ENCODE assay signal across 8 cellular contexts in genomic region chr5:142924135-142924883, GRCh38.
DNase-seq lines count a peak whose midpoint lies in the region; ATAC-seq, FAIRE-seq and TF ChIP-seq lines count a peak whose summit lies in the region.

No MANE protein-coding gene starts in this region.

- POLR2A ChIA-PET in A549 (lab: Yijun Ruan, JAX), result no interaction called here

- TF ChIP-seq CTCF in A549 (IDR thresholded peaks at IDR 0.05), result peak; percentile 40
- TF ChIP-seq CTCF in choroid plexus epithelial cell (conservative IDR thresholded peaks at IDR 0.05; ENCODE audit: low read depth, low read length), result peak; percentile 56

- no peaks in the 10 kb centered on the region for H3K9me3 ChIP-seq in A549

- 100% methylated on average over 1 of the region's 1 CpG for WGBS in A549 (ENCODE audit: missing lambda C conversion rate)

- no peak overlapping the region for H3K4me3 ChIP-seq in A549
- no peak overlapping the region for H3K4me3 ChIP-seq in choroid plexus epithelial cell (ENCODE audit: low read depth, low read length)

- DNase-seq in A549 (ENCODE audit: low read depth in 1 of 2, low spot score in 1 of 2), result peak; percentile 13 to 60
- peak; percentile 27 for DNase-seq in EH (ENCODE audit: low read depth)
- peak; percentile 17 for DNase-seq in NCI-H524 treated with DMSO at 0.1 percent for 48 hours (lab: John Stamatoyannopoulos, UW)
- peak; percentile 60 for DNase-seq in choroid plexus epithelial cell (ENCODE audit: low read depth)
- DNase-seq in iPS-NIHi7 (ENCODE audit: extremely low spot score), result no peak
- DNase-seq in iPS-NIHi11 (ENCODE audit: low spot score), result no peak
- no peak for DNase-seq in NCI-H226
- no peak for DNase-seq in amygdala (lab: John Stamatoyannopoulos, UW)

- no peak for FAIRE-seq in A549 (lab: Jason Lieb, UNC)

- peak; percentile 62 to 77 for TF ChIP-seq RAD21 in A549 (conservative IDR thresholded peaks at IDR 0.05 in 1 of 2, IDR thresholded peaks at IDR 0.05 in 1 of 2)

- no peak overlapping the region for H3K4me2 ChIP-seq in A549

- peaks cover 58% of the 10 kb centered on the region for H3K4me1 ChIP-seq in A549

- peak overlapping the region in 1 of 2 experiments; percentile 30; a peak in 3 of 6 replicates for H3K27ac ChIP-seq in A549

- peak in 1 of 2 experiments; percentile 62; a peak in 2 of 6 replicates for ATAC-seq in A549

- no peak for TF ChIP-seq POLR2A in A549 (IDR thresholded peaks at IDR 0.05; ENCODE audit: low read length)

- TF ChIP-seq EP300 in A549 (IDR thresholded peaks at IDR 0.05), result no peak

- CTCF ChIA-PET in A549 (lab: Yijun Ruan, JAX), result interaction anchor here (0.7 to 3.9 kb wide), 8 partner anchors 10 to 1218 kb away, joined by 3 to 18 read pairs (median 3); partner anchors contain the start of gene NR3C1

TF ChIP-seq in A549, 52 proteins besides CTCF, POLR2A, EP300 and RAD21:
- peak; percentile 57; the same call in 2 of the 3 replicates for TF ChIP-seq SMC3 (IDR thresholded peaks at IDR 0.05)
- no peak for TF ChIP-seq RFX5 (IDR thresholded peaks at IDR 0.05)

Comparison
In these comparisons a context has a peak if more than half of its experiments do, and no peak if none do; other contexts are left out.
1. DNase-seq: peak in A549 (2 of 2), EH (single experiment), NCI-H524 treated with DMSO at 0.1 percent for 48 hours (single experiment) and choroid plexus epithelial cell (single experiment); none in iPS-NIHi7 (single experiment), iPS-NIHi11 (single experiment), NCI-H226 (single experiment) and amygdala (0 of 56).